1 cellular context compared by ENCODE assay signal in the genomic region with DNA sequence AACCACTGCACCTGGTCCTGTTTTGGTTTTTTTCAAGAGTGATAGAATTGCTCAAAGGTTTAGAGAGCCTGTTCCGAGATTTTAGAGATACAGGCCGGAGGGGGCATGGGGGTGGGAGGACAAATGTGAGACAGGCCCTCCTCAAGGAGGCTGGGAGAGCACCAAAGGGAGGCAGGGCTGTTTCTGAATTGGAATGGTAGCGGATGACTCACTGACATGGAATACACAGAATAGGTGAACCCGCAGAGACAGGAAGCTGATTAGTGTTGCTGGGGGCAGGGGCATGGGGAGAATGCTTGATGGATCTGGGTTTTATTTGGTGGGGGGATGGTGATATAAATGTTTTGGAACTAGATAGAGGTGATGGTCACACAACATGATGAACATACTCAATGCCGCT.
TF ChIP-seq lines count a peak whose summit lies in the region.

No MANE protein-coding gene starts in this region.

TF ChIP-seq in SK-N-SH, 30 proteins besides CTCF, POLR2A, EP300 and RAD21:
- TF ChIP-seq TCF12 (IDR thresholded peaks at IDR 0.05), result peak; percentile 10; the same call in 1 of the 2 replicates
- TF ChIP-seq FOSL2 (IDR thresholded peaks at IDR 0.05; ENCODE audit: borderline replicate concordance, low read depth), result peak; percentile 67; the same call in 1 of the 2 replicates
- TF ChIP-seq JUND (IDR thresholded peaks at IDR 0.05), result 0 out of 2 replicates have a peak, but pooled peaks have one; percentile 29
- TF ChIP-seq, protein P1, sequence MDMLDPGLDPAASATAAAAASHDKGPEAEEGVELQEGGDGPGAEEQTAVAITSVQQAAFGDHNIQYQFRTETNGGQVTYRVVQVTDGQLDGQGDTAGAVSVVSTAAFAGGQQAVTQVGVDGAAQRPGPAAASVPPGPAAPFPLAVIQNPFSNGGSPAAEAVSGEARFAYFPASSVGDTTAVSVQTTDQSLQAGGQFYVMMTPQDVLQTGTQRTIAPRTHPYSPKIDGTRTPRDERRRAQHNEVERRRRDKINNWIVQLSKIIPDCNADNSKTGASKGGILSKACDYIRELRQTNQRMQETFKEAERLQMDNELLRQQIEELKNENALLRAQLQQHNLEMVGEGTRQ (IDR thresholded peaks at IDR 0.05; ENCODE audit: borderline replicate concordance, low read depth, low read length), result no peak
TF ChIP-seq in SK-N-SH: peak in this region for 3.
